In genomic region chr5:926416-927171, GRCh38 we compare ENCODE assay signal across 8 cellular contexts. TPM values are rescaled to one million over a fixed set of nuclear protein-coding genes. Genes with fewer than 3 reads are reported as not detected.
DNase-seq lines count a peak whose midpoint lies in the region; ATAC-seq and TF ChIP-seq lines count a peak whose summit lies in the region.

No MANE protein-coding gene starts in this region.

- no peaks in the 10 kb centered on the region for H3K79me2 ChIP-seq in mammary epithelial cell (ENCODE audit: insufficient read depth, low read length)

- no peaks in the 10 kb centered on the region for H4K20me1 ChIP-seq in mammary epithelial cell (ENCODE audit: insufficient read depth, low read length)

- peak overlapping the region; percentile 5 for H3K27ac Mint-ChIP-seq in stimulated activated naive B cell treated with anti-CD40 and anti-IgM and Interleukin-4, amounts not matched to agents 10 μg/mL and 1 μg/mL and 100 μg/mL, for 72 hours

- no peak overlapping the region for H3K4me3 ChIP-seq in mammary epithelial cell (replicated peaks in 1 of 3; ENCODE audit: insufficient read depth in 1 of 3, low read depth in 2 of 3, low read length in 3 of 3)

- H3K27ac ChIP-seq in mammary epithelial cell (ENCODE audit: insufficient read depth, low read depth, low read length) = no peak overlapping the region

- dilution Hi-C loops in mammary epithelial cell (cut with HindIII; ENCODE audit: low sequenced_read_pairs) = loop anchor here (25.0 kb wide), 1 partner anchor 711 kb away; no protein-coding TSS in a partner anchor

- no TSS peak for BruUV-seq in mammary epithelial cell (replicated peaks; lab: Mats Ljungman, UMichigan)

- no peak overlapping the region for H3K9ac ChIP-seq in mammary epithelial cell (ENCODE audit: insufficient read depth, low read length)

- no peaks in the 10 kb centered on the region for H3K36me3 ChIP-seq in mammary epithelial cell (ENCODE audit: insufficient read depth, low read length)

- H3K27me3 Mint-ChIP-seq in stimulated activated naive B cell treated with anti-CD40 and anti-IgM and Interleukin-4, amounts not matched to agents 10 μg/mL and 1 μg/mL and 100 μg/mL, for 72 hours = peaks cover 46 to 72% of the 10 kb centered on the region in 2 donors

- CTCF ChIA-PET in mammary epithelial cell (lab: Charles Lee; ENCODE audit: low non-redundant PET) = no interaction called here

- peaks cover 3% of the 10 kb centered on the region in 2 donors for H3K36me3 Mint-ChIP-seq in stimulated activated naive B cell treated with anti-CD40 and anti-IgM and Interleukin-4, amounts not matched to agents 10 μg/mL and 1 μg/mL and 100 μg/mL, for 72 hours

- 30% methylated on average over 28 of the region's 65 CpGs for WGBS in mammary epithelial cell (ENCODE audit: low coverage, missing lambda C conversion rate)

- peak; percentile 72 for DNase-seq in activated effector memory CD4-positive, alpha-beta T cell treated with anti-CD3 and anti-CD28 coated beads, Interleukin-2, amount 50 U/mL, for 16 hours
- no peak for DNase-seq in activated effector memory CD4-positive, alpha-beta T cell treated with Interleukin-2 at 50 U/mL for 16 hours
- DNase-seq in mammary epithelial cell (no peak), kidney tubule cell (ENCODE audit: low spot score) (peak; percentile 22), NCI-H1105 treated with DMSO at 0.1 percent for 48 hours (lab: John Stamatoyannopoulos, UW) (no peak), NCI-H82 treated with DMSO at 0.1 percent for 48 hours (lab: John Stamatoyannopoulos, UW; ENCODE audit: unreplicated experiment) (no peak)
- DNase-seq in stimulated activated naive B cell treated with anti-CD40 and anti-IgM and Interleukin-4, amounts not matched to agents 10 μg/mL and 1 μg/mL and 100 μg/mL, for 72 hours = peak; percentile 25

- ATAC-seq in stimulated activated naive B cell treated with anti-CD40 and anti-IgM and Interleukin-4, amounts not matched to agents 10 μg/mL and 1 μg/mL and 100 μg/mL, for 72 hours (replicated peaks) = peak; percentile 65 to 66
- no peak for ATAC-seq in HG03520 (IDR thresholded peaks at IDR 0.05; ENCODE audit: unreplicated experiment)

- H3K9me3 Mint-ChIP-seq in stimulated activated naive B cell treated with anti-CD40 and anti-IgM and Interleukin-4, amounts not matched to agents 10 μg/mL and 1 μg/mL and 100 μg/mL, for 72 hours = no peaks in the 10 kb centered on the region

- TF ChIP-seq CTCF in mammary epithelial cell (conservative IDR thresholded peaks at IDR 0.05 in 1 of 2, IDR thresholded peaks at IDR 0.05 in 1 of 2; ENCODE audit: extremely low read depth in 1 of 2, insufficient read depth in 1 of 2, low read depth in 1 of 2, low read length in 2 of 2) = peak; percentile 7 to 10

- H3K4me2 ChIP-seq in mammary epithelial cell (ENCODE audit: insufficient read depth, low read depth, low read length) = peak overlapping the region; percentile 49

- peaks cover 5 to 23% of the 10 kb centered on the region in 2 donors for H3K4me1 Mint-ChIP-seq in stimulated activated naive B cell treated with anti-CD40 and anti-IgM and Interleukin-4, amounts not matched to agents 10 μg/mL and 1 μg/mL and 100 μg/mL, for 72 hours

- in situ Hi-C loops in mammary epithelial cell (cut with MboI; ENCODE audit: low sequenced_read_pairs in 2 of 2) = loop anchor here (25.0 kb wide), 2 partner anchors 211 to 711 kb away; no protein-coding TSS in a partner anchor

- peak overlapping the region; percentile 52 to 58 for H3K4me3 Mint-ChIP-seq in stimulated activated naive B cell treated with anti-CD40 and anti-IgM and Interleukin-4, amounts not matched to agents 10 μg/mL and 1 μg/mL and 100 μg/mL, for 72 hours

- no peak overlapping the region for H2AFZ ChIP-seq in mammary epithelial cell (ENCODE audit: low read depth, low read length)

- no peaks in the 10 kb centered on the region for H3K4me1 ChIP-seq in mammary epithelial cell (ENCODE audit: insufficient read depth, low read length)

- no peaks in the 10 kb centered on the region for H3K9me3 ChIP-seq in mammary epithelial cell (replicated peaks; ENCODE audit: insufficient read depth, low read length)

- H3K27me3 ChIP-seq in mammary epithelial cell (ENCODE audit: insufficient read depth, low read length) = peaks cover 6% of the 10 kb centered on the region

- intact Hi-C loops in mammary epithelial cell (cut with micrococcal nuclease) = no loop called here

RNA-seq across cellular contexts. Expression of gene TRIP13, which starts 33.9 kb away (rescaled TPM):
- total RNA-seq in mammary epithelial cell = 10 to 100 TPM in 1 of 2 donors, 1 to 10 TPM in 1; 5.7 to 27.9 TPM
- 35.4 TPM for polyA plus RNA-seq in mammary epithelial cell
- 68.5 TPM for polyA minus RNA-seq in mammary epithelial cell

RNA-seq across cellular contexts. Expression of gene BRD9, which starts 34.0 kb away (rescaled TPM):
- 10 to 100 TPM; 25.5 to 45.8 TPM for total RNA-seq in mammary epithelial cell
- polyA plus RNA-seq in mammary epithelial cell = 14.5 TPM
- polyA minus RNA-seq in mammary epithelial cell = 19.9 TPM

Comparison
In these comparisons a context has a peak if more than half of its experiments do, and no peak if none do; other contexts are left out.
1. DNase-seq: peak in activated effector memory CD4-positive, alpha-beta T cell treated with anti-CD3 and anti-CD28 coated beads, Interleukin-2, amount 50 U/mL, for 16 hours (single experiment), kidney tubule cell (single experiment) and stimulated activated naive B cell treated with anti-CD40 and anti-IgM and Interleukin-4, amounts not matched to agents 10 μg/mL and 1 μg/mL and 100 μg/mL, for 72 hours (single experiment); none in activated effector memory CD4-positive, alpha-beta T cell treated with Interleukin-2 at 50 U/mL for 16 hours (single experiment), mammary epithelial cell (single experiment), NCI-H1105 treated with DMSO at 0.1 percent for 48 hours (single experiment) and NCI-H82 treated with DMSO at 0.1 percent for 48 hours (single experiment).